In genomic region chr14:74838141-74838540, GRCh38 we compare ENCODE assay signal across 1 cellular context.
TF ChIP-seq lines count a peak whose summit lies in the region.

No MANE protein-coding gene starts in this region.

TF ChIP-seq in GM12878, 131 proteins besides CTCF, POLR2A, EP300 and RAD21 (continued from another document):
- peak; percentile 71; the same call in 1 of the 2 replicates for TF ChIP-seq ZBTB40 (IDR thresholded peaks at IDR 0.05; ENCODE audit: borderline replicate concordance)
- TF ChIP-seq RELB (IDR thresholded peaks at IDR 0.05; ENCODE audit: low read depth), result peak; percentile 29; the same call in 1 of the 2 replicates
- no peak for TF ChIP-seq SREBF2 (IDR thresholded peaks at IDR 0.05; ENCODE audit: low read length)
- 0 out of 4 replicates have a peak, but pooled peaks of 1 of the 2 experiments have one; percentile 18 for TF ChIP-seq BHLHE40 (IDR thresholded peaks at IDR 0.05; ENCODE audit: borderline replicate concordance in 1 of 2, low read depth in 2 of 2, low read length in 1 of 2)
- TF ChIP-seq SRF (IDR thresholded peaks at IDR 0.05; ENCODE audit: low read depth in 2 of 2, low read length in 2 of 2), result no peak
- TF ChIP-seq PRDM15 (CRISPR knock-in tag; IDR thresholded peaks at IDR 0.05), result no peak
- TF ChIP-seq SREBF1 (IDR thresholded peaks at IDR 0.05; ENCODE audit: low read length), result no peak
- no peak for TF ChIP-seq NR2F1 (conservative IDR thresholded peaks at IDR 0.05)
